ENCODE assay signal across 16 cellular contexts in the genomic region with DNA sequence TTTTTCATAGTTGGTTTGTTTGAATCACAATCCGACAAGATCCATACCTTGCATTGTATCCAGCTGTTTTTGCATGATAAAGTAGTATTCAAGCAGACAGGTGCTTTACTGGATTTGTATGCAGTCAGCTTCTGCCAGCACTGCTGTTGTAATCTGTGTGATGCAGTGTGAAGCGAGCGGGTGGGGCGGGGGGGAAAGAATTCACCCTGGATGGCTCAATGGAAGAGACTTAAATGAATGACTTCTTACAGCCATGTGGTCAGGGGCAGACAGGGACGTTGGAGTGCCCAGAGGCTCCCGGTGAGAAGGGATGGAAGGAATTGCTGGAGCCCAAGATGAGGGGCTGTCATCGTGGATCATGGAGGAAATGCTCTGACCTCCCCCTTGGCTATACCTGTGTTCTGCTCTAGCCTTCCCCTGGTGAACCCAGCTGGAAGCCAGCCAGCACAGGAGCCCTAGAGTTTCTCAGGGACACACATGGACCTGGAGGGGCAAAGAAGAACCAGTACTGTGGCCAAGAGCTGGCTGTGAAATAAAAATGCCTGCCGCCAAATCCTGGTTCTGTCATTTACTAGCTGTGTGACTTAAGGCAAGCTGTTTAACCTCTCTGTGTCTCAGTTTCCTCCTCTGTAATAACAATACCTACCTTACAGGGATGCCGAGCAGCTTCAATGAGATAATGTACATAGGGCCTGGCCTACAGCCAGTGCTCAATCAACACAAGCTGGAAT. TPM values are rescaled to one million over a fixed set of nuclear protein-coding genes. Genes with fewer than 3 reads are reported as not detected.
DNase-seq lines count a peak whose midpoint lies in the region; ATAC-seq and TF ChIP-seq lines count a peak whose summit lies in the region.
"Had no signal": no experiment of that assay in that cellular context is flagged by ENCODE, and none has a peak within 500 bp of the region (broad histone marks: within the 10 kb centered on the region; RNA-seq: fewer than 3 reads in every experiment).

No MANE protein-coding gene starts in this region.

- CTCF ChIA-PET in activated naive CD4-positive, alpha-beta T cell treated with anti-CD3 and anti-CD28 coated beads for 36 hours (lab: Charles Lee): interaction anchor here (0.9 to 2.7 kb wide), 7 partner anchors 9 to 75 kb away, joined by 3 to 23 read pairs (median 4); a partner anchor contains a TSS
- CTCF ChIA-PET in Panc1 (lab: Charles Lee): interaction anchor here (0.6 kb wide), 1 partner anchor 64 kb away, joined by 3 read pairs; no protein-coding TSS in a partner anchor

- no peak overlapping the region for H3K4me3 Mint-ChIP-seq in activated naive CD4-positive, alpha-beta T cell treated with anti-CD3 and anti-CD28 coated beads for 36 hours
- no peak overlapping the region for H3K4me3 Mint-ChIP-seq in neural progenitor cell

- peaks cover 47% of the 10 kb centered on the region for H3K4me1 Mint-ChIP-seq in activated naive CD4-positive, alpha-beta T cell treated with anti-CD3 and anti-CD28 coated beads for 36 hours (ENCODE audit: low read depth)
- peaks cover 4% of the 10 kb centered on the region for H3K4me1 Mint-ChIP-seq in neural progenitor cell

- H3K36me3 ChIP-seq in Panc1 (ENCODE audit: control insufficient read depth, insufficient read depth, low read length) (no peaks in the 10 kb centered on the region), suprapubic skin (peaks cover 3% of the 10 kb centered on the region), vagina (no peaks in the 10 kb centered on the region), neural progenitor cell (no peaks in the 10 kb centered on the region)
- H3K36me3 ChIP-seq in effector memory CD4-positive, alpha-beta T cell (ENCODE audit: control insufficient read depth, insufficient read depth, low read length): no peaks in the 10 kb centered on the region
- H3K36me3 ChIP-seq: HAP-1 had no signal

- no peaks in the 10 kb centered on the region for H3F3A ChIP-seq in neural progenitor cell (ENCODE audit: low read depth)

- no peak overlapping the region for H2AFZ ChIP-seq in neural progenitor cell (replicated peaks)

- H3K79me2 ChIP-seq in neural progenitor cell (ENCODE audit: low read depth): no peaks in the 10 kb centered on the region

- no peak for TF ChIP-seq CTCF in Panc1 (IDR thresholded peaks at IDR 0.05)
- no peak for TF ChIP-seq CTCF in suprapubic skin (IDR thresholded peaks at IDR 0.05)
- TF ChIP-seq CTCF in vagina (IDR thresholded peaks at IDR 0.05): no peak
- TF ChIP-seq CTCF in neural progenitor cell (IDR thresholded peaks at IDR 0.05): no peak

- peak overlapping the region; percentile 94 for H3K27ac Mint-ChIP-seq in activated naive CD4-positive, alpha-beta T cell treated with anti-CD3 and anti-CD28 coated beads for 36 hours
- H3K27ac Mint-ChIP-seq in neural progenitor cell: no peak overlapping the region

- peaks cover 5% of the 10 kb centered on the region for H3K9me3 Mint-ChIP-seq in activated naive CD4-positive, alpha-beta T cell treated with anti-CD3 and anti-CD28 coated beads for 36 hours
- no peaks in the 10 kb centered on the region for H3K9me3 Mint-ChIP-seq in neural progenitor cell

- POLR2A ChIA-PET in Panc1 (lab: Charles Lee): interaction anchor here (0.6 kb wide), 1 partner anchor 17 kb away, joined by 4 read pairs; no protein-coding TSS in a partner anchor

- H3K27me3 Mint-ChIP-seq in activated naive CD4-positive, alpha-beta T cell treated with anti-CD3 and anti-CD28 coated beads for 36 hours (ENCODE audit: low read depth): no peaks in the 10 kb centered on the region
- peaks cover 2% of the 10 kb centered on the region for H3K27me3 Mint-ChIP-seq in neural progenitor cell (ENCODE audit: insufficient read depth, low read depth)

- H3K4me3 ChIP-seq in Panc1 (ENCODE audit: low read depth in 2 of 2, low read length in 2 of 2): no peak overlapping the region
- H3K4me3 ChIP-seq in effector memory CD4-positive, alpha-beta T cell (ENCODE audit: insufficient read depth, low read depth, low read length, poor library complexity, severe bottlenecking): no peak overlapping the region
- H3K4me3 ChIP-seq in suprapubic skin: no peak overlapping the region
- no peak overlapping the region for H3K4me3 ChIP-seq in vagina
- H3K4me3 ChIP-seq in neural progenitor cell: no peak overlapping the region
- H3K4me3 ChIP-seq: HAP-1, heart right ventricle, SK-N-MC had no signal

- no peak overlapping the region for H3K4me2 ChIP-seq in neural progenitor cell

- no peak for TF ChIP-seq POLR2A in suprapubic skin (IDR thresholded peaks at IDR 0.05)
- no peak for TF ChIP-seq POLR2A in vagina (IDR thresholded peaks at IDR 0.05)

- H3K36me3 Mint-ChIP-seq in activated naive CD4-positive, alpha-beta T cell treated with anti-CD3 and anti-CD28 coated beads for 36 hours (ENCODE audit: low read depth): peaks cover 28% of the 10 kb centered on the region
- H3K36me3 Mint-ChIP-seq in neural progenitor cell: no peaks in the 10 kb centered on the region

- ATAC-seq in Panc1: peak; percentile 22; the same call in 1 of the 2 replicates

- DNase-seq in activated naive CD4-positive, alpha-beta T cell treated with anti-CD3 and anti-CD28 coated beads for 36 hours: no peak
- no peak for DNase-seq in activated naive CD4-positive, alpha-beta T cell treated with anti-CD3 and anti-CD28 coated beads, Interleukin-2, amount 50 U/mL, for 16 hours
- no peak for DNase-seq in Panc1 (ENCODE audit: low read depth, low spot score)
- no peak for DNase-seq in effector memory CD4-positive, alpha-beta T cell
- no peak for DNase-seq in suprapubic skin (ENCODE audit: low spot score in 2 of 2)
- no peak for DNase-seq in vagina (ENCODE audit: extremely low spot score in 2 of 2)
- no peak for DNase-seq in nucleus accumbens (lab: John Stamatoyannopoulos, UW)
- DNase-seq in neural progenitor cell (ENCODE audit: low spot score): no peak
- DNase-seq: GDM1, heart right ventricle, mesendoderm, NCI-H187 treated with DMSO at 0.1 percent for 48 hours, NCI-H446 treated with DMSO at 0.1 percent for 48 hours, retina had no signal

- no peaks in the 10 kb centered on the region for H3K9me3 ChIP-seq in Panc1 (ENCODE audit: control insufficient read depth, insufficient read depth, low read depth, low read length)
- H3K9me3 ChIP-seq in effector memory CD4-positive, alpha-beta T cell (ENCODE audit: control insufficient read depth, low read length): no peaks in the 10 kb centered on the region
- H3K9me3 ChIP-seq in suprapubic skin: no peaks in the 10 kb centered on the region
- no peaks in the 10 kb centered on the region for H3K9me3 ChIP-seq in vagina
- H3K9me3 ChIP-seq in neural progenitor cell (ENCODE audit: low read depth): no peaks in the 10 kb centered on the region

- no peaks in the 10 kb centered on the region for H3K27me3 ChIP-seq in Panc1 (ENCODE audit: control insufficient read depth, insufficient read depth, low read length)
- H3K27me3 ChIP-seq in effector memory CD4-positive, alpha-beta T cell (replicated peaks; ENCODE audit: control insufficient read depth, insufficient read depth, low read length, poor library complexity, severe bottlenecking): no peaks in the 10 kb centered on the region
- H3K27me3 ChIP-seq in suprapubic skin: no peaks in the 10 kb centered on the region
- no peaks in the 10 kb centered on the region for H3K27me3 ChIP-seq in vagina
- no peaks in the 10 kb centered on the region for H3K27me3 ChIP-seq in neural progenitor cell

- intact Hi-C loops in activated naive CD4-positive, alpha-beta T cell treated with anti-CD3 and anti-CD28 coated beads for 36 hours (cut with micrococcal nuclease): loop anchor here (2.0 kb wide), 2 partner anchors 13 to 69 kb away; a partner anchor contains a TSS
- intact Hi-C loops in Panc1 (cut with micrococcal nuclease; ENCODE audit: unreplicated experiment): no loop called here
- intact Hi-C loops in vagina (cut with DNase I): no loop called here

- WGBS in suprapubic skin: 61% methylated on average over 9 of the region's 9 CpGs

- H3K27ac ChIP-seq in Panc1 (ENCODE audit: low read length) (peak overlapping the region; percentile 51; the same call in 1 of the 2 replicates), suprapubic skin (peak overlapping the region; percentile 11), vagina (no peak overlapping the region), neural progenitor cell (no peak overlapping the region)
- peak overlapping the region; percentile 13 for H3K27ac ChIP-seq in effector memory CD4-positive, alpha-beta T cell (ENCODE audit: insufficient read depth, low read length, poor library complexity, severe bottlenecking)
- H3K27ac ChIP-seq: heart right ventricle, SK-N-MC had no signal

- in situ Hi-C loops in Panc1 (cut with HindIII; ENCODE audit: low pct_unique_long_range_greater_than_20kb, low sequenced_read_pairs): no loop called here

- H3K4me1 ChIP-seq in Panc1 (ENCODE audit: control insufficient read depth, insufficient read depth, low read length) (peaks cover 21% of the 10 kb centered on the region), suprapubic skin (peaks cover 5% of the 10 kb centered on the region), vagina (no peaks in the 10 kb centered on the region), neural progenitor cell (no peaks in the 10 kb centered on the region)
- peaks cover 12% of the 10 kb centered on the region for H3K4me1 ChIP-seq in effector memory CD4-positive, alpha-beta T cell (ENCODE audit: control insufficient read depth, insufficient read depth, low read length, poor library complexity, severe bottlenecking)

- BruUV-seq in Panc1 (replicated peaks; lab: Mats Ljungman, UMichigan): no TSS peak

- no peak for TF ChIP-seq EP300 in suprapubic skin (IDR thresholded peaks at IDR 0.05)

- no peak overlapping the region for H3K9ac ChIP-seq in neural progenitor cell

- no peaks in the 10 kb centered on the region for H4K20me1 ChIP-seq in neural progenitor cell (ENCODE audit: low read depth)

RNA-seq across cellular contexts. Expression of a gene that starts 14.1 kb away (rescaled TPM):
- total RNA-seq in activated naive CD4-positive, alpha-beta T cell treated with anti-CD3 and anti-CD28 coated beads for 36 hours: 10 to 100 TPM; 12.5 to 12.9 TPM
- total RNA-seq in Panc1 (2021; ENCODE audit: unreplicated experiment) (78.5 TPM), suprapubic skin (10 to 100 TPM; 14.1 to 36.3 (median 19.7) TPM), vagina (5.2 TPM), neural progenitor cell (ENCODE audit: low replicate concordance) (6.2 and 6.9 TPM in 2 replicates)
- 47.6 TPM for polyA plus RNA-seq in Panc1 (2012; ENCODE audit: insufficient read length)

RNA-seq across cellular contexts. Expression of a gene that starts 34.4 kb away (rescaled TPM):
- total RNA-seq in activated naive CD4-positive, alpha-beta T cell treated with anti-CD3 and anti-CD28 coated beads for 36 hours: 100 to 1,000 TPM; 925 to 950 TPM
- total RNA-seq in Panc1 (2021; ENCODE audit: unreplicated experiment) (819 TPM), suprapubic skin (100 to 1,000 TPM in 3 of 4 donors, 10 to 100 TPM in 1; 88.2 to 228 (median 137) TPM), vagina (222 TPM), neural progenitor cell (ENCODE audit: low replicate concordance) (552 and 601 TPM in 2 replicates)
- polyA plus RNA-seq in Panc1 (2012; ENCODE audit: insufficient read length): 815 TPM

RNA-seq across cellular contexts. Expression of a gene that starts 35.4 kb away (rescaled TPM):
- 100 to 1,000 TPM; 260 to 273 TPM for total RNA-seq in activated naive CD4-positive, alpha-beta T cell treated with anti-CD3 and anti-CD28 coated beads for 36 hours
- total RNA-seq in Panc1 (2021; ENCODE audit: unreplicated experiment) (308 TPM), suprapubic skin (10 to 100 TPM; 42.3 to 81.7 (median 44.7) TPM), vagina (52.1 TPM), neural progenitor cell (ENCODE audit: low replicate concordance) (249 and 360 TPM in 2 replicates)
- 136 TPM for polyA plus RNA-seq in Panc1 (2012; ENCODE audit: insufficient read length)

Comparison
In these comparisons a context has a peak if more than half of its experiments do, and no peak if none do; other contexts are left out.
1. H3K27ac ChIP-seq: peak in Panc1 (single experiment), effector memory CD4-positive, alpha-beta T cell (single experiment) and suprapubic skin (single experiment); none in vagina (single experiment) and neural progenitor cell (single experiment).